In the genomic region with DNA sequence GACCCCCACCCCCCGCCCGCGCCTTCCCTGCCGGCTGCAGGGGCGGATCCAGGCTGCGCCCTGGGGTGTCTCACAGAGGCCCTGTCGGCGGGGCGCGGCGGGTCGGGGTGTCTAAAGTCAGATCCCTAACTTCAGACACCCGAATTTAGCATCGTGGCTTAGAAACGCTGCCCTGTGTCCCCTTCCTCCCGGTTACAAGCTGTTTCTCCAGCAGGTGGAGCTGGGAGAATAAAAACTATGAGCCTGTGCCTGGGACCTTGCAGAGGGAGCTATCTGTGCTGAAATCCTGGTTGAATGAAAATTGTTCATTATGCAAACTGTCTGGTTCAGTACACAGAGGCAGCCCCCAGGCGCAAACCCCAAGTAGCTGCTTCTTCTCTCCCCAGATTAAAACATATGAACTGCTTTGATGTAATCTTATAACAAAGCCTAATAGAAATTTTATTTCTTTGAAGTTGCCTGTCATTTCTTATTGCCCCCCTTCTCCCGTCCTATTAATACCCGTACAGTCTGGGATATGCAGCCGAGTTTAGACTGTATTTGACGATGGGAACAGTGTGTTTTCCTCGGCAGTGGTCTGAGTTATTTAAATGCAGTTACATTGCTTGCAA, we compare ENCODE assay signal across 8 cellular contexts.
DNase-seq lines count a peak whose midpoint lies in the region; ATAC-seq and TF ChIP-seq lines count a peak whose summit lies in the region.

No MANE protein-coding gene starts in this region.

- peaks cover 51% of the 10 kb centered on the region for H3K27me3 ChIP-seq in CD4-positive, alpha-beta T cell (ENCODE audit: control insufficient read depth, insufficient read depth, low read length)
- H3K27me3 ChIP-seq in HL-60 (ENCODE audit: insufficient read depth, poor library complexity, severe bottlenecking) (peaks cover 8% of the 10 kb centered on the region), tibial artery (peaks cover 0 to 89% of the 10 kb centered on the region in 2 donors)

- peak; percentile 41 for TF ChIP-seq CTCF in CD4-positive, alpha-beta T cell (IDR thresholded peaks at IDR 0.05)
- TF ChIP-seq CTCF in HL-60 (IDR thresholded peaks at IDR 0.05; ENCODE audit: insufficient read depth, low read length) (peak; percentile 6), fibroblast of mammary gland (conservative IDR thresholded peaks at IDR 0.05; ENCODE audit: control insufficient read depth, insufficient read depth, low read depth, low read length) (peak; percentile 79), natural killer cell (IDR thresholded peaks at IDR 0.05) (no peak), tibial artery (IDR thresholded peaks at IDR 0.05) (peak; percentile 73 to 82)

- CTCF ChIA-PET in CD4-positive, alpha-beta T cell (lab: Charles Lee): interaction anchor here (1.4 kb wide), 1 partner anchor 117 kb away, joined by 3 read pairs; no protein-coding TSS in a partner anchor

- no peaks in the 10 kb centered on the region for H3K36me3 Mint-ChIP-seq in CD4-positive, alpha-beta T cell (ENCODE audit: low read depth)
- H3K36me3 Mint-ChIP-seq in activated T-cell treated with anti-CD3 and anti-CD28 coated beads, Interleukin-2, amount 50 U/mL, for 24 hours (ENCODE audit: low read depth): no peaks in the 10 kb centered on the region
- H3K36me3 Mint-ChIP-seq in natural killer cell: no peaks in the 10 kb centered on the region

- intact Hi-C loops in CD4-positive, alpha-beta T cell (cut with DNase I, micrococcal nuclease): loop anchor here in 1 of 2 experiments (5.0 kb wide), 1 partner anchor 133 kb away; the partner anchor contains the start of gene OVCA2
- intact Hi-C loops in natural killer cell (cut with micrococcal nuclease): loop anchor here (10.0 kb wide), 1 partner anchor 116 kb away; the partner anchor contains the start of gene RTN4RL1
- intact Hi-C loops in tibial artery (cut with DNase I; ENCODE audit: low total_unique reads): no loop called here

- DNase-seq in CD4-positive, alpha-beta T cell: peak in 7 of 10 experiments; percentile 4 to 35 (median 13)
- peak in 1 of 2 experiments; percentile 53 for DNase-seq in HL-60 (ENCODE audit: low read depth in 1 of 2, low spot score in 1 of 2)
- peak; percentile 77 for DNase-seq in NCI-H748 treated with DMSO at 0.1 percent for 48 hours (lab: John Stamatoyannopoulos, UW)
- DNase-seq in activated T-cell treated with anti-CD3 and anti-CD28 coated beads, Interleukin-2, amount 50 U/mL, for 24 hours: peak; percentile 40
- peak; percentile 77 for DNase-seq in fibroblast of mammary gland (ENCODE audit: low read depth)
- no peak for DNase-seq in natural killer cell
- peak; percentile 69 to 76 for DNase-seq in tibial artery

- no peaks in the 10 kb centered on the region for H3K36me3 ChIP-seq in tibial artery

- no peak overlapping the region for H3K27ac ChIP-seq in CD4-positive, alpha-beta T cell (ENCODE audit: low read depth, low read length)
- H3K27ac ChIP-seq in HL-60 (replicated peaks) (no peak overlapping the region), tibial artery (no peak overlapping the region)

- POLR2A ChIA-PET in CD4-positive, alpha-beta T cell (lab: Charles Lee): no interaction called here

- H3K4me3 ChIP-seq in HL-60 (replicated peaks; ENCODE audit: insufficient read depth, low read length) (no peak overlapping the region), fibroblast of mammary gland (ENCODE audit: control insufficient read depth, low read depth, low read length) (no peak overlapping the region), tibial artery (peak overlapping the region in 1 of 2 donors; percentile 29)

- peak; percentile 54 for ATAC-seq in CD4-positive, alpha-beta T cell (ENCODE audit: poor library complexity)
- peak in 1 of 3 donors; percentile 28 for ATAC-seq in natural killer cell
- ATAC-seq in HG03521 (IDR thresholded peaks at IDR 0.05; ENCODE audit: unreplicated experiment): no peak

- H3K9me3 ChIP-seq in CD4-positive, alpha-beta T cell (ENCODE audit: control insufficient read depth, low read length): no peaks in the 10 kb centered on the region
- no peaks in the 10 kb centered on the region for H3K9me3 ChIP-seq in tibial artery

- H3K27ac Mint-ChIP-seq in CD4-positive, alpha-beta T cell: no peak overlapping the region
- H3K27ac Mint-ChIP-seq in activated T-cell treated with anti-CD3 and anti-CD28 coated beads, Interleukin-2, amount 50 U/mL, for 24 hours: no peak overlapping the region
- H3K27ac Mint-ChIP-seq in natural killer cell: no peak overlapping the region

- H3K4me1 ChIP-seq in tibial artery: peaks cover 0 to 14% (median 12%) of the 10 kb centered on the region in 4 donors

- no peaks in the 10 kb centered on the region for H3K9me3 Mint-ChIP-seq in CD4-positive, alpha-beta T cell
- H3K9me3 Mint-ChIP-seq in activated T-cell treated with anti-CD3 and anti-CD28 coated beads, Interleukin-2, amount 50 U/mL, for 24 hours: no peaks in the 10 kb centered on the region
- no peaks in the 10 kb centered on the region for H3K9me3 Mint-ChIP-seq in natural killer cell

- H3K4me1 Mint-ChIP-seq in CD4-positive, alpha-beta T cell (ENCODE audit: low read depth): peaks cover 15% of the 10 kb centered on the region
- peaks cover 8% of the 10 kb centered on the region for H3K4me1 Mint-ChIP-seq in activated T-cell treated with anti-CD3 and anti-CD28 coated beads, Interleukin-2, amount 50 U/mL, for 24 hours (ENCODE audit: low read depth)
- H3K4me1 Mint-ChIP-seq in natural killer cell: peaks cover 0 to 4% of the 10 kb centered on the region in 2 donors

- H3K4me3 Mint-ChIP-seq in CD4-positive, alpha-beta T cell: peak overlapping the region; percentile 68
- no peak overlapping the region for H3K4me3 Mint-ChIP-seq in activated T-cell treated with anti-CD3 and anti-CD28 coated beads, Interleukin-2, amount 50 U/mL, for 24 hours
- peak overlapping the region; percentile 13 for H3K4me3 Mint-ChIP-seq in natural killer cell

- peaks cover 76% of the 10 kb centered on the region for H3K27me3 Mint-ChIP-seq in CD4-positive, alpha-beta T cell
- H3K27me3 Mint-ChIP-seq in activated T-cell treated with anti-CD3 and anti-CD28 coated beads, Interleukin-2, amount 50 U/mL, for 24 hours: peaks cover 73% of the 10 kb centered on the region
- peaks cover 43 to 52% of the 10 kb centered on the region in 2 donors for H3K27me3 Mint-ChIP-seq in natural killer cell (ENCODE audit: low read depth in 2 of 2)
